1 cellular context compared by ENCODE assay signal in the genomic region with DNA sequence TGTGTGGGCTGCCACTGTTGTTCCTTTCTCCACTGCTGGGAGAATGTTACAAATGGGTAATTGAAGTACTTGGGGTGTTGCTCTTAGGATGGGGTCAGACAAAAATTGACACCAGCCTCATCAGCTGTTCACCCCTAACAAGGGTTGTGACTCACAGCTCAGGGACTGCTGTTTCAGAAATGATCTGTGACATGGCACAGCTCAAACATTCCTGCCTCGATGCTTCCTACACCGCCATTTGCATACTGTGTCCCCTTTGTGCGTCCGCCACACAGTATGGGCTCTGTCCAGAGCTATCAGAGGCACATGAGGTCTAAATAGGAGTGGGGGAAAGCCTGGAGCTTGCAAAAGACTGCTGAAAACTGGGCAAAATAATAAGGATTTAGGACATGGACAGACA.
TF ChIP-seq lines count a peak whose summit lies in the region.

No MANE protein-coding gene starts in this region.

TF ChIP-seq in K562, 482 proteins besides CTCF, POLR2A, EP300 and RAD21 (continued from another document):
- 0 out of 2 replicates have a peak, but pooled peaks have one; percentile 78 for TF ChIP-seq ERF (CRISPR knock-in tag; IDR thresholded peaks at IDR 0.05)
- TF ChIP-seq FOXM1 (IDR thresholded peaks at IDR 0.05; ENCODE audit: low read depth) = no peak
- TF ChIP-seq FOXM1 (CRISPR knock-in tag; IDR thresholded peaks at IDR 0.05; ENCODE audit: low read depth) = peak; percentile 73; the same call in 1 of the 2 replicates
- TF ChIP-seq HIVEP1 (CRISPR knock-in tag; IDR thresholded peaks at IDR 0.05) = 0 out of 2 replicates have a peak, but pooled peaks have one; percentile 26
- no peak for TF ChIP-seq CHD4 (IDR thresholded peaks at IDR 0.05; ENCODE audit: insufficient read depth, insufficient replicate concordance, low read depth, low read length, poor library complexity, severe bottlenecking)
- TF ChIP-seq ZNF589 (CRISPR knock-in tag; IDR thresholded peaks at IDR 0.05; ENCODE audit: low read depth) = peak; percentile 58; the same call in 1 of the 2 replicates
- TF ChIP-seq RBBP5 (IDR thresholded peaks at IDR 0.05; ENCODE audit: borderline replicate concordance, insufficient read depth, low read length, poor library complexity, severe bottlenecking) = peak; percentile 24
- no peak for TF ChIP-seq BRF2 (IDR thresholded peaks at IDR 0.05; ENCODE audit: borderline replicate concordance, insufficient read depth, insufficient read length)
- TF ChIP-seq ILF3 (IDR thresholded peaks at IDR 0.05; ENCODE audit: borderline replicate concordance) = no peak
- TF ChIP-seq ZNF311 (CRISPR knock-in tag; IDR thresholded peaks at IDR 0.05) = peak; percentile 51; the same call in 1 of the 2 replicates
- TF ChIP-seq DACH1 (IDR thresholded peaks at IDR 0.05; ENCODE audit: partially characterized antibody) = peak; percentile 75
- TF ChIP-seq ZNF12 (CRISPR knock-in tag; IDR thresholded peaks at IDR 0.05) = 0 out of 2 replicates have a peak, but pooled peaks have one; percentile 69
- no peak for TF ChIP-seq NFRKB (IDR thresholded peaks at IDR 0.05; ENCODE audit: low read depth)
- TF ChIP-seq, protein P1, sequence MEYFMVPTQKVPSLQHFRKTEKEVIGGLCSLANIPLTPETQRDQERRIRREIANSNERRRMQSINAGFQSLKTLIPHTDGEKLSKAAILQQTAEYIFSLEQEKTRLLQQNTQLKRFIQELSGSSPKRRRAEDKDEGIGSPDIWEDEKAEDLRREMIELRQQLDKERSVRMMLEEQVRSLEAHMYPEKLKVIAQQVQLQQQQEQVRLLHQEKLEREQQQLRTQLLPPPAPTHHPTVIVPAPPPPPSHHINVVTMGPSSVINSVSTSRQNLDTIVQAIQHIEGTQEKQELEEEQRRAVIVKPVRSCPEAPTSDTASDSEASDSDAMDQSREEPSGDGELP (CRISPR knock-in tag; IDR thresholded peaks at IDR 0.05; ENCODE audit: borderline replicate concordance) = peak; percentile 80
- TF ChIP-seq MEF2D (tag; conservative IDR thresholded peaks at IDR 0.05; ENCODE audit: low read depth) = 0 out of 2 replicates have a peak, but pooled peaks have one; percentile 18
- peak; percentile 29; the same call in 1 of the 2 replicates for TF ChIP-seq SMAD4 (CRISPR knock-in tag; conservative IDR thresholded peaks at IDR 0.05)
- TF ChIP-seq SAFB (IDR thresholded peaks at IDR 0.05; ENCODE audit: borderline replicate concordance, low read depth, low read length) = no peak
- TF ChIP-seq CBFB (CRISPR knock-in tag; IDR thresholded peaks at IDR 0.05) = 0 out of 2 replicates have a peak, but pooled peaks have one; percentile 26
- no peak for TF ChIP-seq BRF1 (IDR thresholded peaks at IDR 0.05; ENCODE audit: borderline replicate concordance, extremely low read depth, insufficient read length)
- TF ChIP-seq RCOR1 (IDR thresholded peaks at IDR 0.05; ENCODE audit: borderline replicate concordance in 1 of 2, low read depth in 2 of 2, low read length in 2 of 2) = no peak
- TF ChIP-seq ZNF175 (CRISPR knock-in tag; IDR thresholded peaks at IDR 0.05; ENCODE audit: low read depth) = 0 out of 2 replicates have a peak, but pooled peaks have one; percentile 29
- TF ChIP-seq, protein P2, sequence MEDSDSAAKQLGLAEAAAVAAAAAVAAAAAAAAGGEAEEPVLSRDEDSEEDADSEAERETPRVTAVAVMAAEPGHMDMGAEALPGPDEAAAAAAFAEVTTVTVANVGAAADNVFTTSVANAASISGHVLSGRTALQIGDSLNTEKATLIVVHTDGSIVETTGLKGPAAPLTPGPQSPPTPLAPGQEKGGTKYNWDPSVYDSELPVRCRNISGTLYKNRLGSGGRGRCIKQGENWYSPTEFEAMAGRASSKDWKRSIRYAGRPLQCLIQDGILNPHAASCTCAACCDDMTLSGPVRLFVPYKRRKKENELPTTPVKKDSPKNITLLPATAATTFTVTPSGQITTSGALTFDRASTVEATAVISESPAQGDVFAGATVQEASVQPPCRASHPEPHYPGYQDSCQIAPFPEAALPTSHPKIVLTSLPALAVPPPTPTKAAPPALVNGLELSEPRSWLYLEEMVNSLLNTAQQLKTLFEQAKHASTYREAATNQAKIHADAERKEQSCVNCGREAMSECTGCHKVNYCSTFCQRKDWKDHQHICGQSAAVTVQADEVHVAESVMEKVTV (CRISPR knock-in tag; IDR thresholded peaks at IDR 0.05) = 0 out of 2 replicates have a peak, but pooled peaks have one; percentile 5
- TF ChIP-seq DMBX1 (CRISPR knock-in tag; IDR thresholded peaks at IDR 0.05; ENCODE audit: borderline replicate concordance) = peak; percentile 69; the same call in 1 of the 2 replicates
- TF ChIP-seq, protein P3, sequence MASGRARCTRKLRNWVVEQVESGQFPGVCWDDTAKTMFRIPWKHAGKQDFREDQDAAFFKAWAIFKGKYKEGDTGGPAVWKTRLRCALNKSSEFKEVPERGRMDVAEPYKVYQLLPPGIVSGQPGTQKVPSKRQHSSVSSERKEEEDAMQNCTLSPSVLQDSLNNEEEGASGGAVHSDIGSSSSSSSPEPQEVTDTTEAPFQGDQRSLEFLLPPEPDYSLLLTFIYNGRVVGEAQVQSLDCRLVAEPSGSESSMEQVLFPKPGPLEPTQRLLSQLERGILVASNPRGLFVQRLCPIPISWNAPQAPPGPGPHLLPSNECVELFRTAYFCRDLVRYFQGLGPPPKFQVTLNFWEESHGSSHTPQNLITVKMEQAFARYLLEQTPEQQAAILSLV (tag; IDR thresholded peaks at IDR 0.05) = no peak
- TF ChIP-seq KDM5B (IDR thresholded peaks at IDR 0.05; ENCODE audit: insufficient replicate concordance, low read depth, low read length) = peak; percentile 53
- TF ChIP-seq, protein P4, sequence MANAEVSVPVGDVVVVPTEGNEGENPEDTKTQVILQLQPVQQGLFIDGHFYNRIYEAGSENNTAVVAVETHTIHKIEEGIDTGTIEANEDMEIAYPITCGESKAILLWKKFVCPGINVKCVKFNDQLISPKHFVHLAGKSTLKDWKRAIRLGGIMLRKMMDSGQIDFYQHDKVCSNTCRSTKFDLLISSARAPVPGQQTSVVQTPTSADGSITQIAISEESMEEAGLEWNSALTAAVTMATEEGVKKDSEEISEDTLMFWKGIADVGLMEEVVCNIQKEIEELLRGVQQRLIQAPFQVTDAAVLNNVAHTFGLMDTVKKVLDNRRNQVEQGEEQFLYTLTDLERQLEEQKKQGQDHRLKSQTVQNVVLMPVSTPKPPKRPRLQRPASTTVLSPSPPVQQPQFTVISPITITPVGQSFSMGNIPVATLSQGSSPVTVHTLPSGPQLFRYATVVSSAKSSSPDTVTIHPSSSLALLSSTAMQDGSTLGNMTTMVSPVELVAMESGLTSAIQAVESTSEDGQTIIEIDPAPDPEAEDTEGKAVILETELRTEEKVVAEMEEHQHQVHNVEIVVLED (CRISPR knock-in tag; IDR thresholded peaks at IDR 0.05) = no peak
- no peak for TF ChIP-seq ZNF668 (CRISPR knock-in tag; IDR thresholded peaks at IDR 0.05)
- 0 out of 2 replicates have a peak, but pooled peaks have one; percentile 25 for TF ChIP-seq NR4A1 (CRISPR knock-in tag; IDR thresholded peaks at IDR 0.05)
- 0 out of 2 replicates have a peak, but pooled peaks have one; percentile 25 for TF ChIP-seq NR4A1 (tag; IDR thresholded peaks at IDR 0.05)
- TF ChIP-seq ZNF232 (CRISPR knock-in tag; IDR thresholded peaks at IDR 0.05) = no peak
- no peak for TF ChIP-seq MNT (conservative IDR thresholded peaks at IDR 0.05)
- TF ChIP-seq PHF8 (IDR thresholded peaks at IDR 0.05; ENCODE audit: borderline replicate concordance, low read length) = no peak; the same call in 1 of the 2 replicates
- no peak for TF ChIP-seq NR3C1 (CRISPR knock-in tag; IDR thresholded peaks at IDR 0.05)
- 0 out of 4 replicates have a peak, but pooled peaks of 1 of the 2 experiments have one; percentile 24 for TF ChIP-seq SRF (CRISPR knock-in tag; IDR thresholded peaks at IDR 0.05)
- no peak for TF ChIP-seq EHMT2 (IDR thresholded peaks at IDR 0.05)
- 0 out of 2 replicates have a peak, but pooled peaks have one; percentile 10 for TF ChIP-seq ZNF583 (CRISPR knock-in tag; IDR thresholded peaks at IDR 0.05)
- TF ChIP-seq DDX20 (tag; IDR thresholded peaks at IDR 0.05; ENCODE audit: low read depth) = no peak
- TF ChIP-seq CREM (IDR thresholded peaks at IDR 0.05; ENCODE audit: low read depth) = no peak
